17 cellular contexts compared by ENCODE assay signal in the genomic region with DNA sequence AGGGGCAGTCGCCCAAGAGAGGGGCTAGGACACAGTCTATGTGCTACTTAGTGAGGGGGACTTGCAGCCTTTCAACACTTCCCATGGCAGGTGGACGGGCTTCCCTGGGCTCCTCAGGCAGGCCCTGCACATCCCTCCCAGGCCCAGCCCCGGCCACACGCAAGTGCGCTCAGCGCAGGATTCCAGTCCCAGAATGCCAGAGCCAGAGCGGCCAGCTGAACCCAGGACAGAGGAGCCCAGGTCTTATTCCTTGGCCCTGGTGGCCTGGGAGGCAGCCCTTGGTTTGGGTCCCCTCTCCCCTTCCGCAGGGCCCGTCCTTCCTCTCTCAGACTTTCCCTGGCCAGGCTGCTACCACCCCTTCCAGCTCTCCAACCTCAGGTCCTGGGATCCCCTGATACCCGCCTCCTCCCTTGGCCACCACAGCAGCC. TPM values are rescaled to one million over a fixed set of nuclear protein-coding genes. Genes with fewer than 3 reads are reported as not detected.
"Had no signal": no experiment of that assay in that cellular context is flagged by ENCODE, and none has a peak within 500 bp of the region (broad histone marks: within the 10 kb centered on the region; RNA-seq: fewer than 3 reads in every experiment).

No MANE protein-coding gene starts in this region.

- H3K27ac Mint-ChIP-seq: activated T-helper 2 cell treated with anti-CD3 and anti-CD28 coated beads, Interferon-gamma antibody, Interleukin-2, Interleukin-4, amounts not matched to agents 10 μg/mL and 5 μg/mL and 100 μg/mL, durations not matched to agents 14 hours and 24 hours and 36 hours; naive B cell; stimulated activated naive B cell treated with anti-CD40 and anti-IgM and Interleukin-4, amounts not matched to agents 10 μg/mL and 1 μg/mL and 100 μg/mL, for 72 hours; T-helper 17 cell had no signal

- H3K9me3 Mint-ChIP-seq: activated T-helper 2 cell treated with anti-CD3 and anti-CD28 coated beads, Interferon-gamma antibody, Interleukin-2, Interleukin-4, amounts not matched to agents 10 μg/mL and 5 μg/mL and 100 μg/mL, durations not matched to agents 14 hours and 24 hours and 36 hours; stimulated activated naive B cell treated with anti-CD40 and anti-IgM and Interleukin-4, amounts not matched to agents 10 μg/mL and 1 μg/mL and 100 μg/mL, for 72 hours had no signal

- ATAC-seq: stimulated activated naive B cell treated with anti-CD40 and anti-IgM and Interleukin-4, amounts not matched to agents 10 μg/mL and 1 μg/mL and 100 μg/mL, for 72 hours; T-helper 17 cell had no signal

- H3K4me3 ChIP-seq: esophagus squamous epithelium, lung, transverse colon had no signal

- H3K36me3 ChIP-seq: esophagus squamous epithelium, transverse colon, WERI-Rb-1 had no signal

- H3K4me3 Mint-ChIP-seq: naive B cell; stimulated activated naive B cell treated with anti-CD40 and anti-IgM and Interleukin-4, amounts not matched to agents 10 μg/mL and 1 μg/mL and 100 μg/mL, for 72 hours; T-helper 17 cell had no signal

- H3K4me1 ChIP-seq: esophagus squamous epithelium, transverse colon had no signal

- DNase-seq: activated CD4-positive, alpha-beta T cell treated with anti-CD3 and anti-CD28 coated beads, Interleukin-2, amount 50 U/mL, for 48 hours; activated naive CD4-positive, alpha-beta T cell treated with anti-CD3 and anti-CD28 coated beads, Interleukin-2, amount 50 U/mL, for 16 hours; esophagus squamous epithelium; naive B cell; occipital lobe; SHP77 treated with DMSO at 0.1 percent for 48 hours; stimulated activated CD4-positive, alpha-beta T cell treated with anti-CD3 and anti-CD28 coated beads, Interleukin-2, amount 100 ng/mL, for 48 hours; stimulated activated naive B cell treated with anti-CD40 and anti-IgM and Interleukin-4, amounts not matched to agents 10 μg/mL and 1 μg/mL and 100 μg/mL, for 72 hours; T-helper 17 cell; transverse colon; WERI-Rb-1 had no signal

- H3K27ac ChIP-seq: esophagus squamous epithelium, transverse colon, WERI-Rb-1 had no signal

- H3K36me3 Mint-ChIP-seq: naive B cell; stimulated activated naive B cell treated with anti-CD40 and anti-IgM and Interleukin-4, amounts not matched to agents 10 μg/mL and 1 μg/mL and 100 μg/mL, for 72 hours had no signal

- H3K9me3 ChIP-seq: esophagus squamous epithelium, transverse colon had no signal

- H3K27me3 ChIP-seq: transverse colon had no signal

- H3K4me1 Mint-ChIP-seq: naive B cell; stimulated activated naive B cell treated with anti-CD40 and anti-IgM and Interleukin-4, amounts not matched to agents 10 μg/mL and 1 μg/mL and 100 μg/mL, for 72 hours had no signal

RNA-seq across cellular contexts. Expression of gene DLK1, which starts 12.0 kb away (rescaled TPM):
- total RNA-seq: activated T-helper 2 cell treated with anti-CD3 and anti-CD28 coated beads, Interferon-gamma antibody, Interleukin-2, Interleukin-4, amounts not matched to agents 10 μg/mL and 5 μg/mL and 100 μg/mL, durations not matched to agents 14 hours and 24 hours and 36 hours; esophagus squamous epithelium; fibroblast of villous mesenchyme; mononuclear cell; pulmonary artery endothelial cell; subcutaneous adipose tissue; transverse colon had no signal
